ENCODE assay signal across 19 cellular contexts in genomic region chr12:30357712-30358111, GRCh38.
"Had no signal": no experiment of that assay in that cellular context is flagged by ENCODE, and none has a peak within 500 bp of the region (broad histone marks: within the 10 kb centered on the region; RNA-seq: fewer than 3 reads in every experiment).

No MANE protein-coding gene starts in this region.

- H3K4me3 ChIP-seq: adrenal gland, cardiac muscle cell, lung, ovary, SK-N-MC, suprapubic skin, upper lobe of left lung had no signal

- H3K36me3 ChIP-seq: adrenal gland, cardiac muscle cell, ovary, suprapubic skin, upper lobe of left lung had no signal

- H3K27me3 ChIP-seq: adrenal gland, cardiac muscle cell, ovary, suprapubic skin, upper lobe of left lung had no signal

- DNase-seq: activated CD4-positive, alpha-beta T cell treated with anti-CD3 and anti-CD28 coated beads, Interleukin-2, amount 50 U/mL, for 4 hours; activated CD4-positive, CD25-positive, alpha-beta regulatory T cell treated with anti-CD3 and anti-CD28 coated beads, Interleukin-2, amount 50 U/mL, for 72 hours; activated naive CD4-positive, alpha-beta T cell treated with anti-CD3 and anti-CD28 coated beads, Interleukin-2, amount 10 ng/mL, durations not matched to agents 7 days and 5 days; activated T-cell treated with anti-CD3 and anti-CD28 coated beads, Interleukin-2, amount 50 U/mL, for 1 hour; adrenal gland; foreskin fibroblast; glutamatergic neuron; ovary; stimulated activated CD4-positive, alpha-beta T cell treated with anti-CD3 and anti-CD28 coated beads, Interleukin-15, amount 100 ng/mL, for 24 hours; stimulated activated CD4-positive, alpha-beta T cell treated with anti-CD3 and anti-CD28 coated beads, Interleukin-4, amount 100 ng/mL, for 4 hours; stimulated activated CD8-positive, alpha-beta memory T cell treated with anti-CD3 and anti-CD28 coated beads, Interleukin-4, amount 100 ng/mL, for 48 hours; stimulated activated naive CD4-positive, alpha-beta T cell treated with Interleukin-2 at 50 U/mL for 16 hours; T-cell; T-helper 9 cell; upper lobe of left lung had no signal

- H3K4me1 ChIP-seq: adrenal gland, suprapubic skin had no signal

- H3K9me3 ChIP-seq: adrenal gland, ovary, suprapubic skin, upper lobe of left lung had no signal

- H3K27ac ChIP-seq: adrenal gland, cardiac muscle cell, ovary, SK-N-MC, suprapubic skin, upper lobe of left lung had no signal
